In the genomic region with DNA sequence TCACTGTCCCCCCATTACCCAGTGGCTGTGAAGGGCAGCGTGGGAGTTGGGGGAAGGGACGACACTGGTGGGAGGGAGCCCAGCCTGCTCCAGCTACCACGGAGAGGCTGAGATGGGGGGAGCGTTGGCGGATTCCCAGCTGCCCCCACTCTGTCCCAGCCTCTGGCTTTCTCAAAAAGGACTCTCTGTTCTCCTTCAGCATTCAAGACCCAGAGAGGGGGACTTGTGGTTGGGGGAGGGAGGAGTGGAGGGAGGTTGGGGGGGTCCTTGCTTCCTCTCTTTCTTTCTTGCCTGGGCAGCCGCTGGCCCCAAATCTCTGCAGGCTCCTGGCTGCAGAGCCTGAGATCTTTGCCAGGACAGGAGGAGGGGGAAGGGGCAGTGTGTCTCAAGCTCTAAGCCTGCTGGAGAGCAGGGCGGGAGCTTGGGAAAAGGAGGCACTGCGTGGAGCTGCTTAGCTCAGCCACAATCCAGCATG, we compare ENCODE assay signal across 12 cellular contexts. TPM values are rescaled to one million over a fixed set of nuclear protein-coding genes. Genes with fewer than 3 reads are reported as not detected.
DNase-seq lines count a peak whose midpoint lies in the region; ATAC-seq and TF ChIP-seq lines count a peak whose summit lies in the region.
"Had no signal": no experiment of that assay in that cellular context is flagged by ENCODE, and none has a peak within 500 bp of the region (broad histone marks: within the 10 kb centered on the region; RNA-seq: fewer than 3 reads in every experiment).

No MANE protein-coding gene starts in this region.

- H3K4me3 Mint-ChIP-seq in activated T-cell treated with anti-CD3 and anti-CD28 coated beads, Interleukin-2, amount 50 U/mL, for 72 hours = no peak overlapping the region
- H3K4me3 Mint-ChIP-seq: activated CD4-positive, alpha-beta memory T cell treated with anti-CD3 and anti-CD28 coated beads for 36 hours had no signal

- H3K36me3 Mint-ChIP-seq in activated T-cell treated with anti-CD3 and anti-CD28 coated beads, Interleukin-2, amount 50 U/mL, for 72 hours (ENCODE audit: insufficient read depth in 2 of 2) = no peaks in the 10 kb centered on the region
- H3K36me3 Mint-ChIP-seq: activated CD4-positive, alpha-beta memory T cell treated with anti-CD3 and anti-CD28 coated beads for 36 hours had no signal

- H3K9me3 Mint-ChIP-seq in activated T-cell treated with anti-CD3 and anti-CD28 coated beads, Interleukin-2, amount 50 U/mL, for 72 hours = no peaks in the 10 kb centered on the region
- H3K9me3 Mint-ChIP-seq: activated CD4-positive, alpha-beta memory T cell treated with anti-CD3 and anti-CD28 coated beads for 36 hours had no signal

- DNase-seq in AG08395 (ENCODE audit: low spot score) = peak; percentile 50
- DNase-seq in anterior cingulate cortex (lab: John Stamatoyannopoulos, UW) = peak in 57 of 58 donors; percentile 25 to 97 (median 82)
- DNase-seq in cardiac muscle cell (ENCODE audit: low read depth in 1 of 2, low spot score in 1 of 2) = peak; percentile 61 to 64
- no peak for DNase-seq in omental fat pad (ENCODE audit: low spot score)
- DNase-seq in activated T-cell treated with anti-CD3 and anti-CD28 coated beads, Interleukin-2, amount 50 U/mL, for 72 hours = no peak
- DNase-seq in NCI-H1092 (lab: John Stamatoyannopoulos, UW) = no peak
- DNase-seq in BE2C = no peak
- DNase-seq: activated CD4-positive, alpha-beta memory T cell treated with anti-CD3 and anti-CD28 coated beads for 36 hours; brain microvascular endothelial cell had no signal

- H3K9me3 ChIP-seq in cardiac muscle cell (ENCODE audit: low read depth) (no peaks in the 10 kb centered on the region), BE2C (no peaks in the 10 kb centered on the region)
- H3K9me3 ChIP-seq: SJSA1 had no signal

- ATAC-seq in omental fat pad (ENCODE audit: low FRiP score) = peak; percentile 59
- ATAC-seq in GM21360 (IDR thresholded peaks at IDR 0.05; ENCODE audit: unreplicated experiment) = no peak
- no peak for ATAC-seq in activated T-cell treated with anti-CD3 and anti-CD28 coated beads, Interleukin-2, amount 50 U/mL, for 72 hours (replicated peaks in 1 of 2)

- H3K36me3 ChIP-seq in cardiac muscle cell (no peaks in the 10 kb centered on the region), BE2C (no peaks in the 10 kb centered on the region)
- H3K36me3 ChIP-seq: brain microvascular endothelial cell, SJSA1 had no signal

- no peak overlapping the region for H3K27ac Mint-ChIP-seq in activated T-cell treated with anti-CD3 and anti-CD28 coated beads, Interleukin-2, amount 50 U/mL, for 72 hours
- H3K27ac Mint-ChIP-seq: activated CD4-positive, alpha-beta memory T cell treated with anti-CD3 and anti-CD28 coated beads for 36 hours had no signal

- no peaks in the 10 kb centered on the region for H3K4me1 Mint-ChIP-seq in activated T-cell treated with anti-CD3 and anti-CD28 coated beads, Interleukin-2, amount 50 U/mL, for 72 hours (ENCODE audit: low read depth)

- TF ChIP-seq CTCF in cardiac muscle cell (IDR thresholded peaks at IDR 0.05; ENCODE audit: low read depth, low read length) = no peak
- no peak for TF ChIP-seq CTCF in omental fat pad (IDR thresholded peaks at IDR 0.05)
- TF ChIP-seq CTCF in BE2C (IDR thresholded peaks at IDR 0.05; ENCODE audit: low read depth, low read length) = no peak

- no peak overlapping the region for H3K27ac ChIP-seq in cardiac muscle cell
- H3K27ac ChIP-seq: brain microvascular endothelial cell, parathyroid adenoma, SJSA1 had no signal

- H3K4me1 ChIP-seq in cardiac muscle cell (ENCODE audit: low read depth) (peaks cover 49% of the 10 kb centered on the region), BE2C (no peaks in the 10 kb centered on the region)
- H3K4me1 ChIP-seq: parathyroid adenoma, SJSA1 had no signal

- peaks cover 15% of the 10 kb centered on the region for H3K27me3 Mint-ChIP-seq in activated T-cell treated with anti-CD3 and anti-CD28 coated beads, Interleukin-2, amount 50 U/mL, for 72 hours (ENCODE audit: low read depth)

- H3K27me3 ChIP-seq in cardiac muscle cell (no peaks in the 10 kb centered on the region), BE2C (no peaks in the 10 kb centered on the region)
- H3K27me3 ChIP-seq: SJSA1 had no signal

- H3K4me3 ChIP-seq in cardiac muscle cell (no peak overlapping the region), BE2C (ENCODE audit: low read depth, low read length) (no peak overlapping the region)
- H3K4me3 ChIP-seq: SJSA1 had no signal

RNA-seq across cellular contexts. Expression of gene ATP1A2, which starts 2.2 kb away (rescaled TPM):
- total RNA-seq in cardiac muscle cell (19.3 and 40.9 TPM in 2 replicates), omental fat pad (10 to 100 TPM; 45.5 to 91.1 (median 76.3) TPM)
- polyA plus RNA-seq in cardiac muscle cell = 11.3 and 14.2 TPM in 2 replicates
- total RNA-seq in activated T-cell treated with anti-CD3 and anti-CD28 coated beads, Interleukin-2, amount 50 U/mL, for 72 hours = not detected
- not detected for polyA plus RNA-seq in BE2C (2012; ENCODE audit: insufficient read depth, insufficient read length, low read depth)
- total RNA-seq: activated CD4-positive, alpha-beta memory T cell treated with anti-CD3 and anti-CD28 coated beads for 36 hours had no signal

RNA-seq across cellular contexts. Expression of gene IGSF8, which starts 19.3 kb away (rescaled TPM):
- total RNA-seq in cardiac muscle cell = 23.0 and 29.1 TPM in 2 replicates
- polyA plus RNA-seq in cardiac muscle cell = 21.1 and 32.2 TPM in 2 replicates
- 10 to 100 TPM; 17.5 to 20.5 (median 18.6) TPM for total RNA-seq in omental fat pad
- 10 to 100 TPM; 26.3 to 32.0 TPM for total RNA-seq in activated T-cell treated with anti-CD3 and anti-CD28 coated beads, Interleukin-2, amount 50 U/mL, for 72 hours
- 5.6 TPM for polyA plus RNA-seq in BE2C (2012; ENCODE audit: insufficient read depth, insufficient read length, low read depth)

RNA-seq across cellular contexts. Expression of gene ATP1A4, which starts 33.7 kb away (rescaled TPM):
- total RNA-seq in cardiac muscle cell = 0.57 TPM in 1 of 2 replicates, not detected in the other
- polyA plus RNA-seq in cardiac muscle cell = 0.16 and 0.21 TPM in 2 replicates
- 1 to 10 TPM in 1 of 4 donors, under 1 TPM in 1, not detected in 2; 0.47 to 1.6 TPM for total RNA-seq in omental fat pad
- not detected for total RNA-seq in activated T-cell treated with anti-CD3 and anti-CD28 coated beads, Interleukin-2, amount 50 U/mL, for 72 hours
- polyA plus RNA-seq in BE2C (2012; ENCODE audit: insufficient read depth, insufficient read length, low read depth) = 0.20 TPM
- total RNA-seq: activated CD4-positive, alpha-beta memory T cell treated with anti-CD3 and anti-CD28 coated beads for 36 hours; SJSA1 had no signal

RNA-seq across cellular contexts. Expression of gene KCNJ9, which starts 36.4 kb away (rescaled TPM):
- total RNA-seq in cardiac muscle cell (0.03 and 0.11 TPM in 2 replicates), omental fat pad (not detected)
- 0.09 TPM in 1 of 2 replicates, not detected in the other for polyA plus RNA-seq in cardiac muscle cell
- under 1 TPM in 1 of 2 donors, not detected in 1; 0.05 TPM for total RNA-seq in activated T-cell treated with anti-CD3 and anti-CD28 coated beads, Interleukin-2, amount 50 U/mL, for 72 hours
- not detected for polyA plus RNA-seq in BE2C (2012; ENCODE audit: insufficient read depth, insufficient read length, low read depth)
- total RNA-seq: activated CD4-positive, alpha-beta memory T cell treated with anti-CD3 and anti-CD28 coated beads for 36 hours; SJSA1 had no signal

RNA-seq across cellular contexts. Expression of gene KCNJ10, which starts 47.8 kb away (rescaled TPM):
- total RNA-seq in cardiac muscle cell (0.11 and 0.42 TPM in 2 replicates), omental fat pad (not detected)
- 0.35 and 0.54 TPM in 2 replicates for polyA plus RNA-seq in cardiac muscle cell
- under 1 TPM; 0.37 to 0.65 TPM for total RNA-seq in activated T-cell treated with anti-CD3 and anti-CD28 coated beads, Interleukin-2, amount 50 U/mL, for 72 hours
- 2.1 TPM for polyA plus RNA-seq in BE2C (2012; ENCODE audit: insufficient read depth, insufficient read length, low read depth)
- total RNA-seq: activated CD4-positive, alpha-beta memory T cell treated with anti-CD3 and anti-CD28 coated beads for 36 hours; SJSA1 had no signal

Comparison
In these comparisons a context has a peak if more than half of its experiments do, and no peak if none do; other contexts are left out.
1. DNase-seq: peak in AG08395 (single experiment), anterior cingulate cortex (57 of 58) and cardiac muscle cell (2 of 2); none in omental fat pad (single experiment), activated T-cell treated with anti-CD3 and anti-CD28 coated beads, Interleukin-2, amount 50 U/mL, for 72 hours (0 of 2), NCI-H1092 (single experiment) and BE2C (single experiment).
2. RNA of gene ATP1A2, which starts 2.2 kb away (total RNA-seq): 45.5 to 91.1 TPM in omental fat pad and 19.3 to 40.9 TPM in cardiac muscle cell; not detected in activated T-cell treated with anti-CD3 and anti-CD28 coated beads, Interleukin-2, amount 50 U/mL, for 72 hours; every median in the first group is over 10 times any median in the second.